12 cellular contexts compared by ENCODE assay signal in genomic region chr5:156893517-156893916, GRCh38. TPM values are rescaled to one million over a fixed set of nuclear protein-coding genes. Genes with fewer than 3 reads are reported as not detected.
DNase-seq lines count a peak whose midpoint lies in the region; ATAC-seq lines count a peak whose summit lies in the region.
"Had no signal": no experiment of that assay in that cellular context is flagged by ENCODE, and none has a peak within 500 bp of the region (broad histone marks: within the 10 kb centered on the region; RNA-seq: fewer than 3 reads in every experiment).

No MANE protein-coding gene starts in this region.

- CTCF ChIA-PET in activated CD8-positive, alpha-beta T cell treated with anti-CD3 and anti-CD28 coated beads, Interleukin-2, amount 10 ng/mL, durations not matched to agents 7 days and 5 days (lab: Charles Lee), result interaction anchor here (1.0 to 3.6 kb wide), 7 partner anchors 12 to 239 kb away, joined by 3 to 14 read pairs (median 3); no protein-coding TSS in a partner anchor

- peak overlapping the region; percentile 90 for H3K27ac Mint-ChIP-seq in activated CD8-positive, alpha-beta T cell treated with anti-CD3 and anti-CD28 coated beads, Interleukin-2, amount 10 ng/mL, durations not matched to agents 7 days and 5 days
- no peak overlapping the region for H3K27ac Mint-ChIP-seq in activated T-cell treated with anti-CD3 and anti-CD28 coated beads, Interleukin-2, amount 50 U/mL, for 24 hours
- H3K27ac Mint-ChIP-seq: endodermal cell had no signal

- POLR2A ChIA-PET in activated CD8-positive, alpha-beta T cell treated with anti-CD3 and anti-CD28 coated beads, Interleukin-2, amount 10 ng/mL, durations not matched to agents 7 days and 5 days (lab: Charles Lee), result interaction anchor here (1.5 kb wide), 1 partner anchor 23 kb away, joined by 3 read pairs; no protein-coding TSS in a partner anchor

- H3K9me3 Mint-ChIP-seq in activated CD8-positive, alpha-beta T cell treated with anti-CD3 and anti-CD28 coated beads, Interleukin-2, amount 10 ng/mL, durations not matched to agents 7 days and 5 days (ENCODE audit: insufficient read depth), result peaks cover 9% of the 10 kb centered on the region
- no peaks in the 10 kb centered on the region for H3K9me3 Mint-ChIP-seq in activated T-cell treated with anti-CD3 and anti-CD28 coated beads, Interleukin-2, amount 50 U/mL, for 24 hours
- H3K9me3 Mint-ChIP-seq: endodermal cell had no signal

- H3K36me3 Mint-ChIP-seq in activated CD8-positive, alpha-beta T cell treated with anti-CD3 and anti-CD28 coated beads, Interleukin-2, amount 10 ng/mL, durations not matched to agents 7 days and 5 days (ENCODE audit: low read depth), result peaks cover 14% of the 10 kb centered on the region
- no peaks in the 10 kb centered on the region for H3K36me3 Mint-ChIP-seq in activated T-cell treated with anti-CD3 and anti-CD28 coated beads, Interleukin-2, amount 50 U/mL, for 24 hours (ENCODE audit: low read depth)

- no peaks in the 10 kb centered on the region for H3K27me3 Mint-ChIP-seq in activated CD8-positive, alpha-beta T cell treated with anti-CD3 and anti-CD28 coated beads, Interleukin-2, amount 10 ng/mL, durations not matched to agents 7 days and 5 days (ENCODE audit: low read depth)
- H3K27me3 Mint-ChIP-seq in activated T-cell treated with anti-CD3 and anti-CD28 coated beads, Interleukin-2, amount 50 U/mL, for 24 hours, result no peaks in the 10 kb centered on the region

- H3K4me3 Mint-ChIP-seq in activated CD8-positive, alpha-beta T cell treated with anti-CD3 and anti-CD28 coated beads, Interleukin-2, amount 10 ng/mL, durations not matched to agents 7 days and 5 days, result peak overlapping the region; percentile 7
- no peak overlapping the region for H3K4me3 Mint-ChIP-seq in activated T-cell treated with anti-CD3 and anti-CD28 coated beads, Interleukin-2, amount 50 U/mL, for 24 hours
- H3K4me3 Mint-ChIP-seq: endodermal cell had no signal

- no peak for DNase-seq in activated CD8-positive, alpha-beta T cell treated with anti-CD3 and anti-CD28 coated beads, Interleukin-2, amount 10 ng/mL, durations not matched to agents 7 days and 5 days
- DNase-seq in medulla oblongata (ENCODE audit: extremely low spot score) (no peak), GF-D8 (lab: John Stamatoyannopoulos, UW) (no peak), Ammon's horn (ENCODE audit: low spot score) (no peak)
- no peak for DNase-seq in activated T-cell treated with anti-CD3 and anti-CD28 coated beads, Interleukin-2, amount 50 U/mL, for 24 hours
- DNase-seq: Calu3, endodermal cell, NCI-H526 treated with DMSO at 0.1 percent for 48 hours had no signal

- H3K4me1 Mint-ChIP-seq in activated CD8-positive, alpha-beta T cell treated with anti-CD3 and anti-CD28 coated beads, Interleukin-2, amount 10 ng/mL, durations not matched to agents 7 days and 5 days (ENCODE audit: low read depth), result peaks cover 35% of the 10 kb centered on the region
- H3K4me1 Mint-ChIP-seq in activated T-cell treated with anti-CD3 and anti-CD28 coated beads, Interleukin-2, amount 50 U/mL, for 24 hours (ENCODE audit: low read depth), result peaks cover 38% of the 10 kb centered on the region

- ATAC-seq in GM18520 (IDR thresholded peaks at IDR 0.05; ENCODE audit: unreplicated experiment), result peak; percentile 58
- peak; percentile 56 for ATAC-seq in GM21515 (IDR thresholded peaks at IDR 0.05; ENCODE audit: unreplicated experiment)
- ATAC-seq in HG03159 (IDR thresholded peaks at IDR 0.05; ENCODE audit: unreplicated experiment), result peak; percentile 66
- ATAC-seq in activated CD8-positive, alpha-beta T cell treated with anti-CD3 and anti-CD28 coated beads, Interleukin-2, amount 10 ng/mL, durations not matched to agents 7 days and 5 days, result peak; percentile 52

RNA-seq across cellular contexts. Expression of gene PPP1R2B, which starts 43.4 kb away (rescaled TPM):
- total RNA-seq in activated CD8-positive, alpha-beta T cell treated with anti-CD3 and anti-CD28 coated beads, Interleukin-2, amount 10 ng/mL, durations not matched to agents 7 days and 5 days, result under 1 TPM; 0.13 TPM
- total RNA-seq: Calu3, endodermal cell, myocyte had no signal
